ENCODE assay signal across 8 cellular contexts in genomic region chr6:16964553-16965499, GRCh38.
DNase-seq lines count a peak whose midpoint lies in the region; ATAC-seq and TF ChIP-seq lines count a peak whose summit lies in the region.

No MANE protein-coding gene starts in this region.

- H3K9me1 ChIP-seq in IMR-90 (ENCODE audit: insufficient read depth, low read length): peaks cover 15% of the 10 kb centered on the region

- in situ Hi-C loops in IMR-90 (cut with MboI; ENCODE audit: low sequenced_read_pairs): loop anchor here (5.0 to 10.0 kb wide), 2 partner anchors 193 to 630 kb away; no protein-coding TSS in a partner anchor

- no peak overlapping the region for H2AK9ac ChIP-seq in IMR-90 (replicated peaks; ENCODE audit: low read depth, low read length, poor library complexity)

- peak overlapping the region; percentile 74; the same call in 2 of the 3 replicates for H2BK15ac ChIP-seq in IMR-90 (ENCODE audit: low read depth, low read length)

- dilution Hi-C loops in IMR-90 (cut with HindIII; ENCODE audit: low sequenced_read_pairs, unreplicated experiment): no loop called here

- no TSS peak for BruUV-seq in IMR-90 (replicated peaks; lab: Mats Ljungman, UMichigan)

- TF ChIP-seq RAD21 in IMR-90 (IDR thresholded peaks at IDR 0.05; ENCODE audit: low read length): peak; percentile 94

- peak overlapping the region; percentile 46 for H3K4ac ChIP-seq in IMR-90 (ENCODE audit: low read depth, low read length)

- no peaks in the 10 kb centered on the region for H3K79me1 ChIP-seq in IMR-90 (ENCODE audit: low read depth in 1 of 2, low read length in 2 of 2)

- peak overlapping the region; percentile 2 to 64 for H4K8ac ChIP-seq in IMR-90 (ENCODE audit: low read depth in 2 of 2, low read length in 2 of 2)

- peak overlapping the region; percentile 84 for H2BK20ac ChIP-seq in IMR-90 (ENCODE audit: low read depth, low read length)

- no peak for TF ChIP-seq EP300 in suprapubic skin (IDR thresholded peaks at IDR 0.05)

- TF ChIP-seq CTCF in GM20000 (IDR thresholded peaks at IDR 0.05; ENCODE audit: extremely low read depth, missing control alignments): peak; percentile 76
- TF ChIP-seq CTCF in IMR-90 (conservative IDR thresholded peaks at IDR 0.05; ENCODE audit: low read depth, low read length): peak; percentile 90
- TF ChIP-seq CTCF in RWPE1 (conservative IDR thresholded peaks at IDR 0.05; ENCODE audit: low read depth): peak; percentile 90
- peak; percentile 90 for TF ChIP-seq CTCF in foreskin fibroblast (IDR thresholded peaks at IDR 0.05; ENCODE audit: low read depth, low read length)
- peak; percentile 78 to 88 for TF ChIP-seq CTCF in suprapubic skin (IDR thresholded peaks at IDR 0.05)

- no peaks in the 10 kb centered on the region for H3K36me3 ChIP-seq in IMR-90 (ENCODE audit: control insufficient read depth, insufficient read depth, low read length)
- H3K36me3 ChIP-seq in suprapubic skin: no peaks in the 10 kb centered on the region

- ATAC-seq in IMR-90 (ENCODE audit: low read depth): peak; percentile 94

- H3K4me1 ChIP-seq in IMR-90 (ENCODE audit: control insufficient read depth, insufficient read depth, low read length) (peaks cover 16% of the 10 kb centered on the region), suprapubic skin (peaks cover 10% of the 10 kb centered on the region)

- H4K20me1 ChIP-seq in IMR-90 (ENCODE audit: insufficient read depth, low read length): no peaks in the 10 kb centered on the region

- peak overlapping the region; percentile 45 for H3K14ac ChIP-seq in IMR-90 (replicated peaks; ENCODE audit: low read depth, low read length)

- H3K9ac ChIP-seq in IMR-90 (ENCODE audit: low read depth, low read length): no peak overlapping the region

- POLR2A ChIA-PET in IMR-90 (lab: Charles Lee; ENCODE audit: unreplicated experiment): no interaction called here
- POLR2A ChIA-PET in RWPE1 (lab: Yijun Ruan, JAX; ENCODE audit: low non-redundant PET): no interaction called here

- H3K23ac ChIP-seq in IMR-90 (ENCODE audit: low read depth, low read length): peak overlapping the region; percentile 39; the same call in 1 of the 2 replicates

- H3K27ac ChIP-seq in IMR-90 (ENCODE audit: insufficient read depth, low read length) (no peak overlapping the region), RWPE1 (no peak overlapping the region), suprapubic skin (no peak overlapping the region)

- peak overlapping the region; percentile 69 for H4K91ac ChIP-seq in IMR-90 (ENCODE audit: insufficient read depth, low read depth, low read length)

- H4K5ac ChIP-seq in IMR-90 (ENCODE audit: low read depth, low read length): peak overlapping the region; percentile 40; the same call in 1 of the 2 replicates

- DNase-seq in COLO829 (ENCODE audit: low spot score) (peak; percentile 90), GM20000 (ENCODE audit: low spot score) (peak; percentile 75), IMR-90 (peak; percentile 70), RWPE1 (ENCODE audit: low spot score) (peak; percentile 63), foreskin fibroblast (peak; percentile 59 to 88), occipital lobe (lab: John Stamatoyannopoulos, UW) (peak; percentile 40), suprapubic skin (ENCODE audit: low spot score in 2 of 2) (peak in 1 of 2 donors; percentile 78)
- peak; percentile 28 for DNase-seq in activated T-helper 9 cell treated with anti-CD3 and anti-CD28 coated beads, Interleukin-2, amount 50 U/mL, for 16 hours (ENCODE audit: low read depth)

- CTCF ChIA-PET in IMR-90 (lab: Yijun Ruan, JAX): interaction anchor here (0.6 to 3.1 kb wide), 18 partner anchors 14 to 625 kb away, joined by 3 to 21 read pairs (median 3); no protein-coding TSS in a partner anchor
- CTCF ChIA-PET in RWPE1 (lab: Yijun Ruan, JAX): interaction anchor here (0.6 to 1.9 kb wide), 17 partner anchors 10 to 629 kb away, joined by 3 to 20 read pairs (median 4); no protein-coding TSS in a partner anchor

- H3K18ac ChIP-seq in IMR-90 (ENCODE audit: low read depth, low read length): peak overlapping the region; percentile 71

- intact Hi-C loops in IMR-90 (cut with micrococcal nuclease): loop anchor here (1.0 to 10.0 kb wide), 6 partner anchors 120 to 630 kb away; no protein-coding TSS in a partner anchor

- peak overlapping the region; percentile 85 for H2AK5ac ChIP-seq in IMR-90 (ENCODE audit: low read depth, low read length)

- TF ChIP-seq POLR2A in IMR-90 (IDR thresholded peaks at IDR 0.05; ENCODE audit: low read depth, low read length) (no peak), suprapubic skin (IDR thresholded peaks at IDR 0.05) (no peak)

- peak overlapping the region; percentile 49 for H2BK120ac ChIP-seq in IMR-90 (ENCODE audit: low read depth, low read length)

- H3K4me3 ChIP-seq in IMR-90 (ENCODE audit: insufficient read depth, low read depth, low read length) (no peak overlapping the region), foreskin fibroblast (ENCODE audit: low read depth in 1 of 2, low read length in 2 of 2) (no peak overlapping the region), suprapubic skin (no peak overlapping the region)

- H3K27me3 ChIP-seq in IMR-90 (ENCODE audit: control insufficient read depth, insufficient read depth, low read length): no peaks in the 10 kb centered on the region
- H3K27me3 ChIP-seq in suprapubic skin: no peaks in the 10 kb centered on the region

- H2AFZ ChIP-seq in IMR-90 (replicated peaks; ENCODE audit: low read length, poor library complexity): peak overlapping the region; percentile 60

- no peak overlapping the region for H2BK5ac ChIP-seq in IMR-90 (ENCODE audit: low read depth, low read length, poor library complexity, severe bottlenecking)

- WGBS in IMR-90 (ENCODE audit: extremely low coverage in 2 of 2, insufficient read length in 1 of 2), 2 experiments: 31% methylated on average over 7 of the region's 21 CpGs; no CpG with 5 or more reads in 1 of the 2 experiments
- WGBS in suprapubic skin: 29% methylated on average over 17 of the region's 21 CpGs

- H3K56ac ChIP-seq in IMR-90 (ENCODE audit: extremely low read depth, insufficient read depth, low read length): no peak overlapping the region; the same call in 1 of the 2 replicates

- no peaks in the 10 kb centered on the region for H3K9me3 ChIP-seq in IMR-90 (ENCODE audit: control insufficient read depth, insufficient read depth, low read length)
- H3K9me3 ChIP-seq in suprapubic skin: no peaks in the 10 kb centered on the region

- H3K4me2 ChIP-seq in IMR-90 (ENCODE audit: low read depth, low read length): no peak overlapping the region

TF ChIP-seq in IMR-90, 13 proteins besides CTCF, POLR2A, EP300 and RAD21:
- TF ChIP-seq RFX5 (IDR thresholded peaks at IDR 0.05; ENCODE audit: low read depth, low read length): no peak
- peak; percentile 92 for TF ChIP-seq SMC3 (IDR thresholded peaks at IDR 0.05; ENCODE audit: low read depth, low read length)
